24 cellular contexts compared by ENCODE assay signal in genomic region chr1:45887156-45887842, GRCh38.
DNase-seq lines count a peak whose midpoint lies in the region; ATAC-seq and TF ChIP-seq lines count a peak whose summit lies in the region.
"Had no signal": no experiment of that assay in that cellular context is flagged by ENCODE, and none has a peak within 500 bp of the region (broad histone marks: within the 10 kb centered on the region; RNA-seq: fewer than 3 reads in every experiment).

No MANE protein-coding gene starts in this region.

- TF ChIP-seq POLR2A in esophagus muscularis mucosa (IDR thresholded peaks at IDR 0.05; ENCODE audit: low read depth) = no peak

- WGBS in psoas muscle, 3 donors = 21 to 47% (median 36%) methylated on average over 1 of the region's 1 CpG
- 100% methylated on average over 1 of the region's 1 CpG for WGBS in esophagus muscularis mucosa

- H2AFZ ChIP-seq in Karpas-422 (ENCODE audit: low read length) = no peak overlapping the region

- TF ChIP-seq CTCF in HEK293 (tag by site-specific recombination; IDR thresholded peaks at IDR 0.05) = no peak
- no peak for TF ChIP-seq CTCF in colonic mucosa (IDR thresholded peaks at IDR 0.05)
- no peak for TF ChIP-seq CTCF in psoas muscle (IDR thresholded peaks at IDR 0.05)
- no peak for TF ChIP-seq CTCF in esophagus muscularis mucosa (IDR thresholded peaks at IDR 0.05)

- H3K9me3 ChIP-seq in HEK293 (ENCODE audit: control insufficient read depth, insufficient read depth, low read depth, low read length) (no peaks in the 10 kb centered on the region), colonic mucosa (no peaks in the 10 kb centered on the region), psoas muscle (no peaks in the 10 kb centered on the region), esophagus muscularis mucosa (no peaks in the 10 kb centered on the region), Karpas-422 (ENCODE audit: low read length) (no peaks in the 10 kb centered on the region)
- H3K9me3 ChIP-seq: gastroesophageal sphincter, neutrophil, prostate gland had no signal

- POLR2A ChIA-PET in HEK293 (lab: Yijun Ruan, JAX) = no interaction called here

- peaks cover 5% of the 10 kb centered on the region; the same call in 1 of the 2 replicates for H3K4me1 ChIP-seq in HEK293 (ENCODE audit: control insufficient read depth, insufficient read depth, low read length)
- no peaks in the 10 kb centered on the region for H3K4me1 ChIP-seq in colonic mucosa
- peaks cover 43% of the 10 kb centered on the region for H3K4me1 ChIP-seq in psoas muscle
- peaks cover 7 to 25% (median 8%) of the 10 kb centered on the region in 4 donors for H3K4me1 ChIP-seq in esophagus muscularis mucosa
- peaks cover 6% of the 10 kb centered on the region for H3K4me1 ChIP-seq in Karpas-422 (ENCODE audit: low read length)
- H3K4me1 ChIP-seq: prostate gland had no signal

- H4K20me1 ChIP-seq in Karpas-422 (ENCODE audit: insufficient read depth, low read depth, low read length) = no peaks in the 10 kb centered on the region

- H3K79me2 ChIP-seq in Karpas-422 (ENCODE audit: low read length) = peaks cover 93% of the 10 kb centered on the region

- ATAC-seq in psoas muscle = peak in 3 of 4 donors; percentile 64 to 84 (median 70)
- ATAC-seq: gastroesophageal sphincter, left colon had no signal

- intact Hi-C loops in colonic mucosa (cut with DNase I) (no loop called here), psoas muscle (cut with DNase I) (no loop called here), esophagus muscularis mucosa (cut with DNase I) (loop anchor here (10.0 kb wide), 1 partner anchor 202 kb away; the partner anchor contains the start of genes GPBP1L1 and TMEM69)

- no peaks in the 10 kb centered on the region for H3K9me2 ChIP-seq in Karpas-422 (replicated peaks; ENCODE audit: insufficient read depth, low read length)

- H3K27me3 ChIP-seq in colonic mucosa = no peaks in the 10 kb centered on the region
- no peaks in the 10 kb centered on the region for H3K27me3 ChIP-seq in psoas muscle (ENCODE audit: insufficient read depth in 3 of 3, low read length in 2 of 3)
- no peaks in the 10 kb centered on the region for H3K27me3 ChIP-seq in esophagus muscularis mucosa
- H3K27me3 ChIP-seq in Karpas-422 (ENCODE audit: low read length) = no peaks in the 10 kb centered on the region
- H3K27me3 ChIP-seq: dorsolateral prefrontal cortex, gastroesophageal sphincter, neutrophil had no signal

- H3K4me2 ChIP-seq in Karpas-422 (ENCODE audit: low read depth, low read length, poor library complexity, severe bottlenecking) = no peak overlapping the region

- TF ChIP-seq EP300 in esophagus muscularis mucosa (IDR thresholded peaks at IDR 0.05) = no peak

- H3K4me3 ChIP-seq in HEK293 (ENCODE audit: low read depth, low read length) (no peak overlapping the region), colonic mucosa (no peak overlapping the region), psoas muscle (no peak overlapping the region), esophagus muscularis mucosa (no peak overlapping the region), Karpas-422 (ENCODE audit: low read length) (no peak overlapping the region)
- H3K4me3 ChIP-seq: dorsolateral prefrontal cortex, gastroesophageal sphincter, prostate gland had no signal

- H3K9ac ChIP-seq in colonic mucosa (ENCODE audit: low read depth in 2 of 2, low read length in 2 of 2) = no peak overlapping the region
- no peak overlapping the region for H3K9ac ChIP-seq in Karpas-422 (ENCODE audit: low read length)

- peak; percentile 16 to 32 for DNase-seq in activated CD4-positive, alpha-beta T cell treated with anti-CD3 and anti-CD28 coated beads, Interleukin-2, amount 50 U/mL, for 48 hours
- DNase-seq in activated CD4-positive, alpha-beta T cell treated with anti-CD3 and anti-CD28 coated beads, Interleukin-2, amount 50 U/mL, for 4 hours = no peak
- no peak for DNase-seq in colonic mucosa
- DNase-seq in psoas muscle = no peak
- no peak for DNase-seq in NCI-H1048 (lab: John Stamatoyannopoulos, UW)
- no peak for DNase-seq in esophagus muscularis mucosa (ENCODE audit: extremely low spot score)
- DNase-seq in Karpas-422 = no peak
- DNase-seq: activated naive CD8-positive, alpha-beta T cell treated with anti-CD3 and anti-CD28 coated beads, Interleukin-2, amount 10 ng/mL, durations not matched to agents 7 days and 5 days; CD8-positive, alpha-beta memory T cell; DMS153; dorsolateral prefrontal cortex; GOT3; hypothalamus; immature natural killer cell; left colon; NCI-H1092 treated with DMSO at 0.1 percent for 48 hours; NCI-H187; NCI-H526 treated with DMSO at 0.1 percent for 48 hours; stimulated activated CD8-positive, alpha-beta memory T cell treated with anti-CD3 and anti-CD28 coated beads, Interleukin-4, amount 100 ng/mL, for 48 hours; trophoblast cell had no signal

- H3K36me3 ChIP-seq in HEK293 (ENCODE audit: control insufficient read depth in 2 of 2, insufficient read depth in 1 of 2, low read length in 2 of 2) (no peaks in the 10 kb centered on the region; a peak in 1 of 3 replicates), colonic mucosa (no peaks in the 10 kb centered on the region), psoas muscle (ENCODE audit: insufficient read depth in 1 of 2, low read depth in 1 of 2) (no peaks in the 10 kb centered on the region), esophagus muscularis mucosa (no peaks in the 10 kb centered on the region), Karpas-422 (ENCODE audit: insufficient read depth, low read length) (no peaks in the 10 kb centered on the region)
- H3K36me3 ChIP-seq: gastroesophageal sphincter, neutrophil, prostate gland had no signal

- CTCF ChIA-PET in HEK293 (lab: Yijun Ruan, JAX) = interaction anchor here (0.6 to 1.6 kb wide), 2 partner anchors 17 to 94 kb away, joined by 3 to 6 read pairs; no protein-coding TSS in a partner anchor

- H3K27ac ChIP-seq in HEK293 (ENCODE audit: extremely low read depth, low read depth, low read length) (no peak overlapping the region), colonic mucosa (peak overlapping the region; percentile 51), psoas muscle (peak overlapping the region; percentile 67), esophagus muscularis mucosa (replicated peaks in 1 of 4) (no peak overlapping the region), Karpas-422 (ENCODE audit: low read length) (no peak overlapping the region)
- H3K27ac ChIP-seq: dorsolateral prefrontal cortex, neutrophil, prostate gland had no signal

TF ChIP-seq in HEK293, 187 proteins besides CTCF, POLR2A, EP300 and RAD21 (continues in another document):
- TF ChIP-seq, protein P1, sequence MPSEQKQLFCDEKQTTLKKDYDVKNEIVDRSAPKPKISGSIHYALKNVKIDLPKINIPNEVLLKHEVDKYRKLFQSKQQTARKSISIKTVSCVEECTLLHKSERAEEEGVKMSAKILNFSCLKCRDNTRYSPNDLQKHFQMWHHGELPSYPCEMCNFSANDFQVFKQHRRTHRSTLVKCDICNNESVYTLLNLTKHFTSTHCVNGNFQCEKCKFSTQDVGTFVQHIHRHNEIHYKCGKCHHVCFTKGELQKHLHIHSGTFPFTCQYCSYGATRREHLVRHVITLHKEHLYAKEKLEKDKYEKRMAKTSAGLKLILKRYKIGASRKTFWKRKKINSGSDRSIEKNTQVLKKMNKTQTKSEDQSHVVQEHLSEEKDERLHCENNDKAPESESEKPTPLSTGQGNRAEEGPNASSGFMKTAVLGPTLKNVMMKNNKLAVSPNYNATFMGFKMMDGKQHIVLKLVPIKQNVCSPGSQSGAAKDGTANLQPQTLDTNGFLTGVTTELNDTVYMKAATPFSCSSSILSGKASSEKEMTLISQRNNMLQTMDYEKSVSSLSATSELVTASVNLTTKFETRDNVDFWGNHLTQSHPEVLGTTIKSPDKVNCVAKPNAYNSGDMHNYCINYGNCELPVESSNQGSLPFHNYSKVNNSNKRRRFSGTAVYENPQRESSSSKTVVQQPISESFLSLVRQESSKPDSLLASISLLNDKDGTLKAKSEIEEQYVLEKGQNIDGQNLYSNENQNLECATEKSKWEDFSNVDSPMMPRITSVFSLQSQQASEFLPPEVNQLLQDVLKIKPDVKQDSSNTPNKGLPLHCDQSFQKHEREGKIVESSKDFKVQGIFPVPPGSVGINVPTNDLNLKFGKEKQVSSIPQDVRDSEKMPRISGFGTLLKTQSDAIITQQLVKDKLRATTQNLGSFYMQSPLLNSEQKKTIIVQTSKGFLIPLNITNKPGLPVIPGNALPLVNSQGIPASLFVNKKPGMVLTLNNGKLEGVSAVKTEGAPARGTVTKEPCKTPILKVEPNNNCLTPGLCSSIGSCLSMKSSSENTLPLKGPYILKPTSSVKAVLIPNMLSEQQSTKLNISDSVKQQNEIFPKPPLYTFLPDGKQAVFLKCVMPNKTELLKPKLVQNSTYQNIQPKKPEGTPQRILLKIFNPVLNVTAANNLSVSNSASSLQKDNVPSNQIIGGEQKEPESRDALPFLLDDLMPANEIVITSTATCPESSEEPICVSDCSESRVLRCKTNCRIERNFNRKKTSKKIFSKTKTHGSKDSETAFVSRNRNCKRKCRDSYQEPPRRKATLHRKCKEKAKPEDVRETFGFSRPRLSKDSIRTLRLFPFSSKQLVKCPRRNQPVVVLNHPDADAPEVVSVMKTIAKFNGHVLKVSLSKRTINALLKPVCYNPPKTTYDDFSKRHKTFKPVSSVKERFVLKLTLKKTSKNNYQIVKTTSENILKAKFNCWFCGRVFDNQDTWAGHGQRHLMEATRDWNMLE (tag by site-specific recombination; conservative IDR thresholded peaks at IDR 0.05; ENCODE audit: low read depth) = no peak
- TF ChIP-seq ZXDB (tag by site-specific recombination; IDR thresholded peaks at IDR 0.05) (peak; percentile 37; the same call in 1 of the 2 replicates), ZNF280D (tag by site-specific recombination; IDR thresholded peaks at IDR 0.05) (no peak)

Comparison
In these comparisons a context has a peak if more than half of its experiments do, and no peak if none do; other contexts are left out.
1. DNase-seq: peak in activated CD4-positive, alpha-beta T cell treated with anti-CD3 and anti-CD28 coated beads, Interleukin-2, amount 50 U/mL, for 48 hours (2 of 2); none in activated CD4-positive, alpha-beta T cell treated with anti-CD3 and anti-CD28 coated beads, Interleukin-2, amount 50 U/mL, for 4 hours (0 of 2), colonic mucosa (single experiment), psoas muscle (0 of 2), NCI-H1048 (single experiment), esophagus muscularis mucosa (single experiment) and Karpas-422 (single experiment).
2. H3K27ac ChIP-seq: peak in colonic mucosa (single experiment) and psoas muscle (single experiment); none in HEK293 (single experiment), esophagus muscularis mucosa (0 of 4) and Karpas-422 (single experiment).